8 cellular contexts compared by ENCODE assay signal in genomic region chr20:1119128-1119505, GRCh38. TPM values are rescaled to one million over a fixed set of nuclear protein-coding genes. Genes with fewer than 3 reads are reported as not detected.
DNase-seq lines count a peak whose midpoint lies in the region; ATAC-seq, FAIRE-seq and TF ChIP-seq lines count a peak whose summit lies in the region.

No MANE protein-coding gene starts in this region.

- TF ChIP-seq CTCF in NB4 (IDR thresholded peaks at IDR 0.05; ENCODE audit: low read depth, low read length) (no peak), neural crest cell (conservative IDR thresholded peaks at IDR 0.05) (no peak)

- H3K4me1 Mint-ChIP-seq in CD4-positive, alpha-beta memory T cell: peaks cover 52 to 76% (median 63%) of the 10 kb centered on the region in 4 donors
- peaks cover 44% of the 10 kb centered on the region for H3K4me1 Mint-ChIP-seq in neural crest cell

- no peaks in the 10 kb centered on the region for H3K27me3 Mint-ChIP-seq in CD4-positive, alpha-beta memory T cell
- no peaks in the 10 kb centered on the region for H3K27me3 Mint-ChIP-seq in neural crest cell (ENCODE audit: low read depth)

- CTCF ChIA-PET in CD4-positive, alpha-beta memory T cell (lab: Charles Lee; ENCODE audit: partially characterized antibody): interaction anchor here (1.3 to 2.7 kb wide), 3 partner anchors 10 to 385 kb away, joined by 3 to 17 read pairs (median 3); no protein-coding TSS in a partner anchor

- no peak for ATAC-seq in GM18519 (IDR thresholded peaks at IDR 0.05; ENCODE audit: low FRiP score, unreplicated experiment)

- H3K36me3 Mint-ChIP-seq in CD4-positive, alpha-beta memory T cell: peaks cover 30 to 46% of the 10 kb centered on the region in 2 donors
- no peaks in the 10 kb centered on the region for H3K36me3 Mint-ChIP-seq in neural crest cell (ENCODE audit: low read depth)

- H3K4me3 Mint-ChIP-seq in CD4-positive, alpha-beta memory T cell: peak overlapping the region; percentile 91 to 97 (median 95)
- H3K4me3 Mint-ChIP-seq in neural crest cell: peak overlapping the region; percentile 96

- no peaks in the 10 kb centered on the region for H3K27me3 ChIP-seq in CD4-positive, alpha-beta memory T cell (ENCODE audit: insufficient read depth, low read length)
- H3K27me3 ChIP-seq in endocrine pancreas (ENCODE audit: control insufficient read depth, insufficient read depth, low read length): no peaks in the 10 kb centered on the region

- no peak for FAIRE-seq in HTR-8/SVneo (lab: Jason Lieb, UNC)

- intact Hi-C loops in CD4-positive, alpha-beta memory T cell (cut with micrococcal nuclease): no loop called here

- peak overlapping the region; percentile 91 to 97 (median 95) for H3K27ac Mint-ChIP-seq in CD4-positive, alpha-beta memory T cell
- no peak overlapping the region for H3K27ac Mint-ChIP-seq in neural crest cell (ENCODE audit: unreplicated experiment)

- H3K9me3 Mint-ChIP-seq in CD4-positive, alpha-beta memory T cell: peaks cover 0 to 2% (median 0%) of the 10 kb centered on the region in 8 donors
- H3K9me3 Mint-ChIP-seq in neural crest cell: no peaks in the 10 kb centered on the region

- H3K9me3 ChIP-seq in CD4-positive, alpha-beta memory T cell (ENCODE audit: control insufficient read depth in 1 of 2, low read length in 2 of 2): no peaks in the 10 kb centered on the region
- no peaks in the 10 kb centered on the region for H3K9me3 ChIP-seq in endocrine pancreas (ENCODE audit: control insufficient read depth, low read length)

- no peak for DNase-seq in CD4-positive, alpha-beta memory T cell
- DNase-seq in NB4 (ENCODE audit: low read depth) (no peak), neural crest cell (ENCODE audit: low read depth, low spot score) (no peak), glomerular visceral epithelial cell (ENCODE audit: extremely low spot score) (no peak), NCI-H748 treated with DMSO at 0.1 percent for 48 hours (lab: John Stamatoyannopoulos, UW) (no peak), HTR-8/SVneo (ENCODE audit: insufficient read length, low spot score) (no peak)

- POLR2A ChIA-PET in CD4-positive, alpha-beta memory T cell (lab: Charles Lee; ENCODE audit: partially characterized antibody): interaction anchor here (0.6 to 1.9 kb wide), 7 partner anchors 9 to 348 kb away, joined by 3 to 5 read pairs (median 3); partner anchors contain the start of genes NSFL1C and SNPH

- peak overlapping the region; percentile 83 for H3K9ac ChIP-seq in endocrine pancreas (ENCODE audit: control insufficient read depth, insufficient read depth, low read length)

- TF ChIP-seq POLR2A in NB4 (IDR thresholded peaks at IDR 0.05; ENCODE audit: extremely low read depth, insufficient read length): no peak

- peaks cover 58% of the 10 kb centered on the region for H3K4me1 ChIP-seq in CD4-positive, alpha-beta memory T cell (ENCODE audit: insufficient read depth, low read length)
- H3K4me1 ChIP-seq in endocrine pancreas (ENCODE audit: control insufficient read depth, insufficient read depth, low read length): peaks cover 10% of the 10 kb centered on the region

- peaks cover 6% of the 10 kb centered on the region for H3K36me3 ChIP-seq in CD4-positive, alpha-beta memory T cell (ENCODE audit: insufficient read depth, low read length)
- no peaks in the 10 kb centered on the region for H3K36me3 ChIP-seq in endocrine pancreas (ENCODE audit: control insufficient read depth, insufficient read depth, low read length)

- H3K27ac ChIP-seq in CD4-positive, alpha-beta memory T cell (ENCODE audit: low read depth, low read length): peak overlapping the region; percentile 78

- peak overlapping the region; percentile 85 to 99 for H3K4me3 ChIP-seq in CD4-positive, alpha-beta memory T cell (ENCODE audit: low read length in 2 of 2)
- H3K4me3 ChIP-seq in NB4 (ENCODE audit: low read depth, low read length) (peak overlapping the region; percentile 99), endocrine pancreas (ENCODE audit: control insufficient read depth, insufficient read depth, low read length) (peak overlapping the region; percentile 81)

RNA-seq across cellular contexts. Expression of gene PSMF1, which starts 0.7 kb away (rescaled TPM):
- 100 to 1,000 TPM; 118 to 123 TPM for total RNA-seq in CD4-positive, alpha-beta memory T cell
- 100 to 1,000 TPM; 134 to 189 TPM for polyA plus RNA-seq in CD4-positive, alpha-beta memory T cell
- total RNA-seq in neural crest cell: 107 and 114 TPM in 2 replicates
